ENCODE assay signal across 8 cellular contexts in genomic region chr9:39464122-39464777, GRCh38.
DNase-seq lines count a peak whose midpoint lies in the region; ATAC-seq, FAIRE-seq and TF ChIP-seq lines count a peak whose summit lies in the region.
"Not testable (repeated sequence)": the region's sequence is repeated elsewhere in the genome, so short reads cannot be mapped to it uniquely, and the experiment has no call there.

No MANE protein-coding gene starts in this region.

- H3K4me3 ChIP-seq in H7 (ENCODE audit: insufficient read depth, low read depth, low read length) = peak overlapping the region; percentile 37
- peak overlapping the region; percentile 58 for H3K4me3 ChIP-seq in LNCaP clone FGC (ENCODE audit: low read depth, low read length)
- peak overlapping the region; percentile 51 to 63 (median 59) for H3K4me3 ChIP-seq in esophagus muscularis mucosa

- not testable (repeated sequence) for H3K9me3 ChIP-seq in esophagus muscularis mucosa

- peak overlapping the region; percentile 96 for H3K27ac Mint-ChIP-seq in activated T-cell treated with anti-CD3 and anti-CD28 coated beads, Interleukin-2, amount 50 U/mL, for 72 hours

- H3K4me1 Mint-ChIP-seq in activated T-cell treated with anti-CD3 and anti-CD28 coated beads, Interleukin-2, amount 50 U/mL, for 72 hours (ENCODE audit: low read depth) = not testable (repeated sequence)

- H3K27ac ChIP-seq in esophagus muscularis mucosa (replicated peaks in 1 of 4) = peak overlapping the region; percentile 69 to 77 (median 75)

- H3K4me3 Mint-ChIP-seq in activated T-cell treated with anti-CD3 and anti-CD28 coated beads, Interleukin-2, amount 50 U/mL, for 72 hours = peak overlapping the region; percentile 94 to 95

- TF ChIP-seq EP300 in esophagus muscularis mucosa (IDR thresholded peaks at IDR 0.05) = not testable (repeated sequence)

- H3K27me3 ChIP-seq in H7 (ENCODE audit: control insufficient read depth, insufficient read depth, low read length); esophagus muscularis mucosa: not testable (repeated sequence)

- not testable (repeated sequence) for H3K36me3 Mint-ChIP-seq in activated T-cell treated with anti-CD3 and anti-CD28 coated beads, Interleukin-2, amount 50 U/mL, for 72 hours (ENCODE audit: insufficient read depth in 2 of 2)

- not testable (repeated sequence) for H3K9me3 Mint-ChIP-seq in activated T-cell treated with anti-CD3 and anti-CD28 coated beads, Interleukin-2, amount 50 U/mL, for 72 hours

- H3K4me1 ChIP-seq in esophagus muscularis mucosa = not testable (repeated sequence)

- DNase-seq in DMS153 treated with DMSO at 0.1 percent for 48 hours (lab: John Stamatoyannopoulos, UW; ENCODE audit: unreplicated experiment) (peak; percentile 43), LNCaP clone FGC (ENCODE audit: low read depth) (peak; percentile 66), RCC 7860 (ENCODE audit: low spot score) (peak; percentile 71), esophagus muscularis mucosa (ENCODE audit: extremely low spot score) (peak; percentile 91), myocyte (ENCODE audit: low read depth) (peak; percentile 86)
- DNase-seq in H7 = not testable (repeated sequence)
- peak; percentile 76 to 79 for DNase-seq in activated T-cell treated with anti-CD3 and anti-CD28 coated beads, Interleukin-2, amount 50 U/mL, for 72 hours
- DNase-seq in stimulated activated CD8-positive, alpha-beta memory T cell treated with anti-CD3 and anti-CD28 coated beads, Interleukin-2, amount 100 ng/mL, for 48 hours (ENCODE audit: low read depth in 2 of 2) = peak; percentile 44 to 65

- H3K36me3 ChIP-seq in H7 (replicated peaks; ENCODE audit: control insufficient read depth, insufficient read depth, low read length); esophagus muscularis mucosa: not testable (repeated sequence)

- H3K27me3 Mint-ChIP-seq in activated T-cell treated with anti-CD3 and anti-CD28 coated beads, Interleukin-2, amount 50 U/mL, for 72 hours (ENCODE audit: low read depth) = not testable (repeated sequence)

- 1% methylated on average over 17 of the region's 46 CpGs for WGBS in esophagus muscularis mucosa

- TF ChIP-seq CTCF in LNCaP clone FGC (IDR thresholded peaks at IDR 0.05; ENCODE audit: control insufficient read depth, extremely low read depth, insufficient read depth); esophagus muscularis mucosa (IDR thresholded peaks at IDR 0.05): not testable (repeated sequence)

- peak; percentile 92 for FAIRE-seq in RCC 7860 (lab: Jason Lieb, UNC)

- TF ChIP-seq POLR2A in esophagus muscularis mucosa (IDR thresholded peaks at IDR 0.05; ENCODE audit: low read depth) = not testable (repeated sequence)

- ATAC-seq in activated T-cell treated with anti-CD3 and anti-CD28 coated beads, Interleukin-2, amount 50 U/mL, for 72 hours (replicated peaks in 1 of 2) = peak; percentile 97 to 98

- intact Hi-C loops in esophagus muscularis mucosa (cut with DNase I) = not testable (repeated sequence)
